In genomic region chr1:146376309-146376707, GRCh38 we compare ENCODE assay signal across 8 cellular contexts.
DNase-seq lines count a peak whose midpoint lies in the region; ATAC-seq, FAIRE-seq and TF ChIP-seq lines count a peak whose summit lies in the region.
"Not testable (repeated sequence)": the region's sequence is repeated elsewhere in the genome, so short reads cannot be mapped to it uniquely, and the experiment has no call there.

No MANE protein-coding gene starts in this region.

- H3K9ac ChIP-seq in endothelial cell of umbilical vein (replicated peaks; ENCODE audit: extremely low read depth, insufficient read depth, low read length), result not testable (repeated sequence)

- peak overlapping the region; percentile 92 for H3K4me3 Mint-ChIP-seq in CD8-positive, alpha-beta T cell

- not testable (repeated sequence) for FAIRE-seq in endothelial cell of umbilical vein (lab: Jason Lieb, UNC)

- intact Hi-C loops in CD8-positive, alpha-beta T cell (cut with DNase I, micrococcal nuclease); endothelial cell of umbilical vein (cut with micrococcal nuclease): not testable (repeated sequence)

- H3K27me3 ChIP-seq in CD8-positive, alpha-beta T cell (ENCODE audit: insufficient read depth, low read length); endothelial cell of umbilical vein (ENCODE audit: control insufficient read depth in 2 of 2, insufficient read depth in 2 of 2, low read length in 2 of 2); mononuclear cell (ENCODE audit: insufficient read depth, low read length): not testable (repeated sequence)

- BruUV-seq in endothelial cell of umbilical vein (replicated peaks; lab: Mats Ljungman, UMichigan), result not testable (repeated sequence)

- peak; percentile 55 for ATAC-seq in CD8-positive, alpha-beta T cell
- peak; percentile 63 for ATAC-seq in GM21737 (IDR thresholded peaks at IDR 0.05; ENCODE audit: unreplicated experiment)

- dilution Hi-C loops in endothelial cell of umbilical vein (cut with MboI; ENCODE audit: extremely low pct_ligation_motif_present, low sequenced_read_pairs), result not testable (repeated sequence)

- not testable (repeated sequence) for H3K79me2 ChIP-seq in endothelial cell of umbilical vein (ENCODE audit: control insufficient read depth, insufficient read depth, low read length)

- not testable (repeated sequence) for H3K27me3 Mint-ChIP-seq in CD8-positive, alpha-beta T cell (ENCODE audit: low read depth)

- peaks cover 17% of the 10 kb centered on the region for H3K4me1 Mint-ChIP-seq in CD8-positive, alpha-beta T cell (ENCODE audit: low read depth)

- H3K4me3 ChIP-seq in CD8-positive, alpha-beta T cell (ENCODE audit: low read depth, low read length), result not testable (repeated sequence)
- H3K4me3 ChIP-seq in LNCaP clone FGC (ENCODE audit: low read depth, low read length) (peak overlapping the region; percentile 39), endothelial cell of umbilical vein (replicated peaks in 1 of 3; ENCODE audit: insufficient read depth in 1 of 3, low read depth in 1 of 3, low read length in 3 of 3) (peak overlapping the region in 1 of 3 experiments; percentile 21), mononuclear cell (ENCODE audit: low read length) (peak overlapping the region; percentile 28)

- H2AFZ ChIP-seq in endothelial cell of umbilical vein (ENCODE audit: low read depth, low read length), result not testable (repeated sequence)

- H4K20me1 ChIP-seq in endothelial cell of umbilical vein (replicated peaks; ENCODE audit: control insufficient read depth, extremely low read depth, insufficient read depth, low read length), result not testable (repeated sequence)

- not testable (repeated sequence) for TF ChIP-seq POLR2A in endothelial cell of umbilical vein (IDR thresholded peaks at IDR 0.05; ENCODE audit: low read depth, low read length)

- not testable (repeated sequence) for H3K9me3 ChIP-seq in CD8-positive, alpha-beta T cell (ENCODE audit: low read length); endothelial cell of umbilical vein (replicated peaks; ENCODE audit: control insufficient read depth, insufficient read depth, low read length); mononuclear cell (ENCODE audit: low read depth, low read length)

- DNase-seq in CD8-positive, alpha-beta T cell, result peak; percentile 67 to 89 (median 75)
- DNase-seq in LNCaP clone FGC (ENCODE audit: low read depth) (peak; percentile 45), endothelial cell of umbilical vein (ENCODE audit: low read depth, low spot score) (peak; percentile 72)
- DNase-seq in RWPE1 (ENCODE audit: low spot score), result not testable (repeated sequence)
- DNase-seq in activated T-cell treated with anti-CD3 and anti-CD28 coated beads, Interleukin-2, amount 50 U/mL, for 1 hour, result peak; percentile 81
- peak; percentile 67 for DNase-seq in stimulated activated CD8-positive, alpha-beta memory T cell treated with anti-CD3 and anti-CD28 coated beads, Interleukin-12 subunit alpha, Interleukin-12 subunit beta, amount 100 ng/mL, for 1 hour (ENCODE audit: low read depth)

- H3K36me3 Mint-ChIP-seq in CD8-positive, alpha-beta T cell, result not testable (repeated sequence)

- H3K36me3 ChIP-seq in CD8-positive, alpha-beta T cell (ENCODE audit: insufficient read depth, low read length); endothelial cell of umbilical vein (ENCODE audit: control insufficient read depth in 2 of 2, extremely low read depth in 1 of 2, insufficient read depth in 2 of 2, low read length in 2 of 2): not testable (repeated sequence)

- not testable (repeated sequence) for H3K9me3 Mint-ChIP-seq in CD8-positive, alpha-beta T cell

- H3K27ac Mint-ChIP-seq in CD8-positive, alpha-beta T cell, result peak overlapping the region; percentile 100

- not testable (repeated sequence) for H3K4me2 ChIP-seq in endothelial cell of umbilical vein (ENCODE audit: insufficient read depth, low read length)

- not testable (repeated sequence) for H3K4me1 ChIP-seq in CD8-positive, alpha-beta T cell (ENCODE audit: insufficient read depth, low read length); endothelial cell of umbilical vein (ENCODE audit: control insufficient read depth, extremely low read depth, insufficient read depth, low read length); mononuclear cell (ENCODE audit: insufficient read depth, low read length)

- not testable (repeated sequence) for H3K9me1 ChIP-seq in endothelial cell of umbilical vein (replicated peaks; ENCODE audit: control insufficient read depth, extremely low read depth, insufficient read depth, low read length)

- peak overlapping the region; percentile 62 for H3K27ac ChIP-seq in CD8-positive, alpha-beta T cell (ENCODE audit: low read depth, low read length)
- H3K27ac ChIP-seq in RWPE1, result peak overlapping the region; percentile 96
- H3K27ac ChIP-seq in endothelial cell of umbilical vein (ENCODE audit: insufficient read depth, low read depth, low read length), result not testable (repeated sequence)

- POLR2A ChIA-PET in CD8-positive, alpha-beta T cell (lab: Charles Lee), result interaction anchor here (0.9 kb wide), 1 partner anchor 19 kb away, joined by 3 read pairs; no protein-coding TSS in a partner anchor
- POLR2A ChIA-PET in RWPE1 (lab: Yijun Ruan, JAX; ENCODE audit: low non-redundant PET) (interaction anchor here (1.0 kb wide), 1 partner anchor 11 kb away, joined by 3 read pairs; no protein-coding TSS in a partner anchor), endothelial cell of umbilical vein (lab: Charles Lee) (interaction anchor here (0.6 to 2.7 kb wide), 4 partner anchors 9 to 1830 kb away, joined by 3 to 47 read pairs (median 3); no protein-coding TSS in a partner anchor)

- not testable (repeated sequence) for TF ChIP-seq CTCF in CD8-positive, alpha-beta T cell (IDR thresholded peaks at IDR 0.05); LNCaP clone FGC (IDR thresholded peaks at IDR 0.05; ENCODE audit: control insufficient read depth, extremely low read depth, insufficient read depth); RWPE1 (conservative IDR thresholded peaks at IDR 0.05; ENCODE audit: low read depth); endothelial cell of umbilical vein (IDR thresholded peaks at IDR 0.05; ENCODE audit: extremely low read depth in 1 of 2, insufficient read depth in 1 of 2, low read depth in 1 of 2, low read length in 2 of 2)

- CTCF ChIA-PET in CD8-positive, alpha-beta T cell (lab: Charles Lee); RWPE1 (lab: Yijun Ruan, JAX); endothelial cell of umbilical vein (lab: Charles Lee): not testable (repeated sequence)
